In the genomic region with DNA sequence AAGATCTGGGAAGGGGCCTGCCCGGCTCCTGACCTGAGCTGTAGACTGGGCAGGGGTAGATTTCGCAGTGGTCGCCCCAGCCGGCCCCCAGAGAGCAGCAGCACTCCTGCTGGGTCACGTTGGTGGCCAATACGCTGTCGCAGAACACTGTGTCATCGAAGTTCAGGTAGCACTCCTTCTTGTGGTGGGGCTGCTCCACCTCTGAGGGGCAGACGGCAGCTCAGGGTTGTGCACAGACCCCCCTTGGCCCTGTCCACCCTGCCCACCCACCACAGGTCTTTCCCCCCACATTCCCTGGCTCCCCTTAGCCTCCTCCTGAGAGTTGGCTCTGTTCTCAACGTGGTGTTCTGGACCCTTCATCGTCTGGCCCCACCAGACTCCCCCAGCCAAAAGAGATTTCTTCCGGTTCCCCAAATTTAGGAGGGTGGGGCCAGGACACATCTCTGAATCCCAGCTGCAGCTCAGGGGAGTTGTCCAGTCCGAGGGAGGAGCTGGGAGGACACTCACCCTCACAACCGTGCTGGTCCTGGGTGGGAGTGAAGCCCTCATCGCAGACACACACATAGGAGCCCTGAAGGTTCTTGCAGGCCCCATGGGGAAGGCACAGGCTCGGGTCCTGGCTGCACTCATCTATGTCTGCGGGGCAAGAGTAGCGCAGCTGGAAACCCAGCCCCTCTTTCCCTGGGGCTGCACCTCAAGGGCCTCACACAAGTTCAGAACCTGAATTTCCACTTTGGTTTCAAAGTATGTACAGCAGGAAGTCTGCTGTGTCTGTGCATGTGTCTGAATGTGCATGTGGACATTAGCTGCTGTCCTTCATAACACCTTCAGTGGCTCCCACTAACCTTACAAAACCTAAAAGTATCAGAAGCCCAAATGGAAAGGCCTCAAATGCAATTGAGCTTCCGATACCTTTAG, we compare ENCODE assay signal across 8 cellular contexts. TPM values are rescaled to one million over a fixed set of nuclear protein-coding genes. Genes with fewer than 3 reads are reported as not detected.
A peak's percentile ranks its signal among the peaks of the same experiment; 100 is the strongest.
DNase-seq lines count a peak whose midpoint lies in the region; ATAC-seq and TF ChIP-seq lines count a peak whose summit lies in the region.

No MANE protein-coding gene starts in this region.

- peak overlapping the region; percentile 81 for H3K4me3 Mint-ChIP-seq in activated T-cell treated with anti-CD3 and anti-CD28 coated beads, Interleukin-2, amount 50 U/mL, for 4 hours
- H3K4me3 Mint-ChIP-seq in activated naive CD8-positive, alpha-beta T cell treated with anti-CD3 and anti-CD28 coated beads, Interleukin-2, amount 50 U/mL, for 24 hours: peak overlapping the region; percentile 78

- H3K4me1 ChIP-seq in left lung (peaks cover 13 to 39% of the 10 kb centered on the region in 2 donors), thyroid gland (peaks cover 18 to 24% of the 10 kb centered on the region in 2 donors)

- H3K4me3 ChIP-seq in left lung (peak overlapping the region; percentile 37 to 47), thyroid gland (replicated peaks in 1 of 3) (peak overlapping the region in 1 of 3 donors; percentile 39)

- H3K36me3 ChIP-seq in left lung (peaks cover 0 to 35% of the 10 kb centered on the region in 2 donors), thyroid gland (peaks cover 7 to 17% of the 10 kb centered on the region in 2 donors)

- TF ChIP-seq CTCF in left lung (IDR thresholded peaks at IDR 0.05) (no peak), thyroid gland (IDR thresholded peaks at IDR 0.05) (peak in 1 of 6 experiments; percentile 0)

- 61 to 86% methylated on average over 2 to 12 of the region's 19 CpGs for whole genome bisulfite sequencing in thyroid gland, 2 donors

- no peaks in the 10 kb centered on the region for H3K27me3 Mint-ChIP-seq in activated T-cell treated with anti-CD3 and anti-CD28 coated beads, Interleukin-2, amount 50 U/mL, for 4 hours (ENCODE audit: low read depth)
- no peaks in the 10 kb centered on the region for H3K27me3 Mint-ChIP-seq in activated naive CD8-positive, alpha-beta T cell treated with anti-CD3 and anti-CD28 coated beads, Interleukin-2, amount 50 U/mL, for 24 hours

- H3K27me3 ChIP-seq in left lung: no peaks in the 10 kb centered on the region
- H3K27me3 ChIP-seq in thyroid gland: no peaks in the 10 kb centered on the region

- no peak for TF ChIP-seq POLR2A in thyroid gland (IDR thresholded peaks at IDR 0.05)

- H3K9me3 Mint-ChIP-seq in activated T-cell treated with anti-CD3 and anti-CD28 coated beads, Interleukin-2, amount 50 U/mL, for 4 hours: no peaks in the 10 kb centered on the region
- no peaks in the 10 kb centered on the region for H3K9me3 Mint-ChIP-seq in activated naive CD8-positive, alpha-beta T cell treated with anti-CD3 and anti-CD28 coated beads, Interleukin-2, amount 50 U/mL, for 24 hours

- ATAC-seq in activated T-cell treated with anti-CD3 and anti-CD28 coated beads, Interleukin-2, amount 50 U/mL, for 4 hours: no peak
- ATAC-seq in activated naive CD8-positive, alpha-beta T cell treated with anti-CD3 and anti-CD28 coated beads, Interleukin-2, amount 50 U/mL, for 24 hours: no peak
- ATAC-seq in left lung (peak; percentile 3), HG02852 (IDR thresholded peaks at IDR 0.05; ENCODE audit: unreplicated experiment) (no peak), GM21619 (IDR thresholded peaks at IDR 0.05; ENCODE audit: unreplicated experiment) (no peak)

- peak overlapping the region; percentile 74 for H3K27ac Mint-ChIP-seq in activated naive CD8-positive, alpha-beta T cell treated with anti-CD3 and anti-CD28 coated beads, Interleukin-2, amount 50 U/mL, for 24 hours

- intact Hi-C loops in left lung (cut with DNase I): loop anchor here in 1 of 2 donors (10.0 kb wide), 1 partner anchor 53 kb away; a partner anchor contains a TSS
- intact Hi-C loops in thyroid gland (cut with DNase I): loop anchor here (2.0 kb wide), 1 partner anchor 31 kb away; a partner anchor contains a TSS

- no peaks in the 10 kb centered on the region for H3K9me3 ChIP-seq in left lung
- no peaks in the 10 kb centered on the region for H3K9me3 ChIP-seq in thyroid gland

- DNase-seq in activated T-cell treated with anti-CD3 and anti-CD28 coated beads, Interleukin-2, amount 50 U/mL, for 4 hours: no peak
- DNase-seq in activated T-cell treated with anti-CD3 and anti-CD28 coated beads for 4 hours (no peak), left lung (no peak), thyroid gland (peak in 1 of 2 donors; percentile 46), T-helper 9 cell (no peak)
- DNase-seq in activated naive CD8-positive, alpha-beta T cell treated with anti-CD3 and anti-CD28 coated beads, Interleukin-2, amount 50 U/mL, for 24 hours: no peak

- peaks cover 1% of the 10 kb centered on the region for H3K36me3 Mint-ChIP-seq in activated T-cell treated with anti-CD3 and anti-CD28 coated beads, Interleukin-2, amount 50 U/mL, for 4 hours (ENCODE audit: insufficient read depth)
- H3K36me3 Mint-ChIP-seq in activated naive CD8-positive, alpha-beta T cell treated with anti-CD3 and anti-CD28 coated beads, Interleukin-2, amount 50 U/mL, for 24 hours (ENCODE audit: low read depth): peaks cover 4% of the 10 kb centered on the region

- H3K4me1 Mint-ChIP-seq in activated T-cell treated with anti-CD3 and anti-CD28 coated beads, Interleukin-2, amount 50 U/mL, for 4 hours (ENCODE audit: low read depth): peaks cover 30% of the 10 kb centered on the region
- peaks cover 30% of the 10 kb centered on the region for H3K4me1 Mint-ChIP-seq in activated naive CD8-positive, alpha-beta T cell treated with anti-CD3 and anti-CD28 coated beads, Interleukin-2, amount 50 U/mL, for 24 hours

- H3K27ac ChIP-seq in left lung (peak overlapping the region; percentile 85 to 88), thyroid gland (peak overlapping the region; percentile 80 to 93 (median 83))

RNA-seq across cellular contexts. Expression of a gene that starts 16.5 kb away (rescaled TPM):
- 10 to 100 TPM; 87.6 to 94.6 (median 94.3) TPM for total RNA-seq in activated T-cell treated with anti-CD3 and anti-CD28 coated beads, Interleukin-2, amount 50 U/mL, for 4 hours
- total RNA-seq in left lung: 10 to 100 TPM; 81.2 to 82.5 TPM
- 100 to 1,000 TPM in 3 of 4 donors, 10 to 100 TPM in 1; 99.8 to 122 (median 116) TPM for total RNA-seq in thyroid gland

RNA-seq across cellular contexts. Expression of a gene that starts 16.8 kb away (rescaled TPM):
- total RNA-seq in activated T-cell treated with anti-CD3 and anti-CD28 coated beads, Interleukin-2, amount 50 U/mL, for 4 hours: 10 to 100 TPM; 33.1 to 40.8 (median 40.1) TPM
- total RNA-seq in left lung (100 to 1,000 TPM in 1 of 2 donors, 10 to 100 TPM in 1; 70.8 to 157 TPM), thyroid gland (100 to 1,000 TPM; 195 to 277 (median 222) TPM)

RNA-seq across cellular contexts. Expression of a gene that starts 28.9 kb away (rescaled TPM):
- 100 to 1,000 TPM; 120 to 148 (median 136) TPM for total RNA-seq in activated T-cell treated with anti-CD3 and anti-CD28 coated beads, Interleukin-2, amount 50 U/mL, for 4 hours
- total RNA-seq in left lung: 10 to 100 TPM; 21.7 to 32.3 TPM
- total RNA-seq in thyroid gland: 10 to 100 TPM; 28.2 to 79.1 (median 41.3) TPM

RNA-seq across cellular contexts. Expression of a gene that starts 31.0 kb away (rescaled TPM):
- 10 to 100 TPM; 27.4 to 32.0 (median 28.6) TPM for total RNA-seq in activated T-cell treated with anti-CD3 and anti-CD28 coated beads, Interleukin-2, amount 50 U/mL, for 4 hours
- total RNA-seq in left lung: 10 to 100 TPM; 47.1 to 57.5 TPM
- total RNA-seq in thyroid gland: 10 to 100 TPM; 26.9 to 55.5 (median 43.2) TPM

RNA-seq across cellular contexts. Expression of a gene that starts 34.5 kb away (rescaled TPM):
- total RNA-seq in activated T-cell treated with anti-CD3 and anti-CD28 coated beads, Interleukin-2, amount 50 U/mL, for 4 hours: 10 to 100 TPM; 59.8 to 84.9 (median 80.1) TPM
- total RNA-seq in left lung (100 to 1,000 TPM in 1 of 2 donors, 10 to 100 TPM in 1; 57.0 to 133 TPM), thyroid gland (10 to 100 TPM in 2 of 4 donors, 1 to 10 TPM in 2; 8.6 to 18.8 (median 12.0) TPM)
